In the genomic region with DNA sequence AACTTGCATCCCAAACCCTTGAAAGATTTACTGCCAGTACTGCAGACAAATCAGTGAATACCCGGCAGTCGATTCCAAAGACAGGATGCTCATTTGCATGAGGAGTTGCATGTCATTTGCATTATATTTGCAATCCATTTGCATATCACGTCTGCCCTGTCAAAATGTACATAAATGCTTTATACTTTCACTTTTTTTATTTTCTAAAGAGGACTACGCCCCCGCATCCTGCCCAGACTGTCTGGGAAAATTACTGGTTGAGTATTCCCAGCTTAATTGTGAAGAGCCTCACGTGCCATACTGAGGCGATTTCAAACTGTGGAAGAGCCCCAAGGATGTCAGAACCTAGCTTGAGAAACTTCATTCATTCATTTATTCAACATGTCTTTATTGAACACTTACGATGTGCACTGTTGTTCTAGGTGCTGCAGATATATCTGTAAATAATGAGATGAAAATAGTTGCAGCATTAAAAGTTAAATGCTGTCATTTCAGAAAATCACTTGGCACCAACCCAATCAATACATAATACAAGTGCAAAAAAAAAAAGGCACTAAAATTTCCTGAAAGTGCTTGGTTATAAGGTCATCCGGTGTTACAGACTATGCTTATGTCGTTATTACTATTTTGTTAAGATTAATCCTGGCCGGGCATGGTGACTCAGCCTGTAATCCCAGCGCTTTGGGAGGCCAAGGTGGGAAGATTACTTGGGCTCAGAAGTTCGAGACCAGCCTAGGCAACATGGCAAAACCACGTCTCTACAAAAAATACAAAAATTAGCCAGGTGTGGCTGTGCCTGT, we compare ENCODE assay signal across 33 cellular contexts. TPM values are rescaled to one million over a fixed set of nuclear protein-coding genes. Genes with fewer than 3 reads are reported as not detected.
DNase-seq lines count a peak whose midpoint lies in the region; ATAC-seq and TF ChIP-seq lines count a peak whose summit lies in the region.
"Had no signal": no experiment of that assay in that cellular context is flagged by ENCODE, and none has a peak within 500 bp of the region (broad histone marks: within the 10 kb centered on the region; RNA-seq: fewer than 3 reads in every experiment).

No MANE protein-coding gene starts in this region.

- H3K4me1 Mint-ChIP-seq in GM23338: peaks cover 15% of the 10 kb centered on the region
- no peaks in the 10 kb centered on the region for H3K4me1 Mint-ChIP-seq in natural killer cell treated with Interleukin-12 subunit alpha and Interleukin-12 subunit beta and Interleukin-15 and Interleukin-18, amount 100 ng/mL, for 72 hours (ENCODE audit: low read depth in 2 of 2)
- H3K4me1 Mint-ChIP-seq: immature natural killer cell had no signal

- H3K9me3 Mint-ChIP-seq in GM23338: peaks cover 18% of the 10 kb centered on the region; the same call in 2 of the 3 replicates
- H3K9me3 Mint-ChIP-seq in natural killer cell treated with Interleukin-12 subunit alpha and Interleukin-12 subunit beta and Interleukin-15 and Interleukin-18, amount 100 ng/mL, for 72 hours: no peaks in the 10 kb centered on the region
- H3K9me3 Mint-ChIP-seq: stimulated activated naive CD8-positive, alpha-beta T cell treated with anti-CD3 and anti-CD28 coated beads, Interleukin-15, Interleukin-2, amounts not matched to agents 100 ng/mL and 50 ng/mL, for 24 hours had no signal

- H3K4ac ChIP-seq in mesendoderm (ENCODE audit: low read depth, low read length): no peak overlapping the region

- H3K36me3 ChIP-seq in GM23338 (ENCODE audit: insufficient read depth): no peaks in the 10 kb centered on the region; the same call in 1 of the 2 replicates
- no peaks in the 10 kb centered on the region for H3K36me3 ChIP-seq in mesendoderm (ENCODE audit: control insufficient read depth, insufficient read depth, low read length)
- H3K36me3 ChIP-seq: transverse colon had no signal

- H3K9ac ChIP-seq in mesendoderm (ENCODE audit: low read length): no peak overlapping the region

- H3K9me2 ChIP-seq in GM23338 (ENCODE audit: insufficient read depth): no peaks in the 10 kb centered on the region

- no peak overlapping the region for H3K4me3 Mint-ChIP-seq in GM23338
- H3K4me3 Mint-ChIP-seq in natural killer cell treated with Interleukin-12 subunit alpha and Interleukin-12 subunit beta and Interleukin-15 and Interleukin-18, amount 100 ng/mL, for 72 hours: no peak overlapping the region
- H3K4me3 Mint-ChIP-seq: CD4-positive, alpha-beta memory T cell; H9; immature natural killer cell; stimulated activated naive CD8-positive, alpha-beta T cell treated with anti-CD3 and anti-CD28 coated beads, Interleukin-15, Interleukin-2, amounts not matched to agents 100 ng/mL and 50 ng/mL, for 24 hours had no signal

- no CpG with 5 or more reads among the region's 14 CpGs for WGBS in mesendoderm (ENCODE audit: extremely low coverage, insufficient coverage, low lambda C conversion rate)

- H3K4me1 ChIP-seq in GM23338 (ENCODE audit: insufficient read depth) (peaks cover 8% of the 10 kb centered on the region), mesendoderm (ENCODE audit: control insufficient read depth, low read depth, low read length) (no peaks in the 10 kb centered on the region)
- H3K4me1 ChIP-seq: A549, transverse colon had no signal

- peaks cover 17% of the 10 kb centered on the region; the same call in 2 of the 3 replicates for H3K36me3 Mint-ChIP-seq in GM23338 (ENCODE audit: low read depth)
- no peaks in the 10 kb centered on the region for H3K36me3 Mint-ChIP-seq in natural killer cell treated with Interleukin-12 subunit alpha and Interleukin-12 subunit beta and Interleukin-15 and Interleukin-18, amount 100 ng/mL, for 72 hours
- H3K36me3 Mint-ChIP-seq: CD4-positive, alpha-beta memory T cell; immature natural killer cell had no signal

- no peaks in the 10 kb centered on the region for H3K27me3 ChIP-seq in GM23338 (ENCODE audit: insufficient read depth)
- H3K27me3 ChIP-seq in mesendoderm (ENCODE audit: insufficient read depth, low read length, poor library complexity): no peaks in the 10 kb centered on the region
- H3K27me3 ChIP-seq: hepatocyte, transverse colon had no signal

- H2BK5ac ChIP-seq in mesendoderm (ENCODE audit: low read length): no peak overlapping the region

- H4K5ac ChIP-seq in mesendoderm (ENCODE audit: low read length): no peak overlapping the region

- H3F3A ChIP-seq in GM23338 (replicated peaks; ENCODE audit: low read depth): no peaks in the 10 kb centered on the region

- no peak overlapping the region for H3K23ac ChIP-seq in mesendoderm (ENCODE audit: low read length)

- H3K56ac ChIP-seq in mesendoderm (ENCODE audit: low read length): no peak overlapping the region

- no peaks in the 10 kb centered on the region for H3K27me3 Mint-ChIP-seq in GM23338 (ENCODE audit: insufficient read depth, low read depth, poor library complexity)
- peaks cover 0 to 3% of the 10 kb centered on the region in 2 donors for H3K27me3 Mint-ChIP-seq in natural killer cell treated with Interleukin-12 subunit alpha and Interleukin-12 subunit beta and Interleukin-15 and Interleukin-18, amount 100 ng/mL, for 72 hours

- no peak overlapping the region for H3K27ac Mint-ChIP-seq in GM23338
- no peak overlapping the region for H3K27ac Mint-ChIP-seq in natural killer cell treated with Interleukin-12 subunit alpha and Interleukin-12 subunit beta and Interleukin-15 and Interleukin-18, amount 100 ng/mL, for 72 hours
- H3K27ac Mint-ChIP-seq: H9; immature natural killer cell; stimulated activated naive CD8-positive, alpha-beta T cell treated with anti-CD3 and anti-CD28 coated beads, Interleukin-15, Interleukin-2, amounts not matched to agents 100 ng/mL and 50 ng/mL, for 24 hours had no signal

- DNase-seq in GM23338 (ENCODE audit: low spot score) (peak; percentile 55), dermis microvascular lymphatic vessel endothelial cell (ENCODE audit: low read depth in 2 of 2) (peak; percentile 80 to 92), lung microvascular endothelial cell (ENCODE audit: low read depth in 2 of 2) (peak; percentile 72 to 88), mesendoderm (no peak), NCI-H2171 treated with DMSO at 0.1 percent for 48 hours (lab: John Stamatoyannopoulos, UW) (no peak)
- DNase-seq in natural killer cell treated with Interleukin-12 subunit alpha and Interleukin-12 subunit beta and Interleukin-15 and Interleukin-18, amount 100 ng/mL, for 72 hours (ENCODE audit: low spot score): no peak
- DNase-seq: activated CD4-positive, alpha-beta T cell treated with anti-CD3 and anti-CD28 coated beads for 48 hours; activated CD8-positive, alpha-beta memory T cell treated with anti-CD3 and anti-CD28 coated beads for 24 hours; activated gamma-delta T cell; activated T-cell treated with anti-CD3 and anti-CD28 coated beads, Interleukin-2, amount 50 U/mL, for 1 hour; CD4-positive, alpha-beta memory T cell; effector CD4-positive, alpha-beta T cell; erythroblast; foreskin fibroblast; H9; immature natural killer cell; NCI-H1092; NCI-H187; NCI-H2171; NCI-H510A treated with DMSO at 0.1 percent for 48 hours; NK-92 treated with Interleukin-12 subunit alpha and Interleukin-12 subunit beta, amount 100 ng/mL, for 24 hours; PC-9; SHP77; transverse colon had no signal

- H3K79me2 ChIP-seq in GM23338 (replicated peaks; ENCODE audit: insufficient read depth) (no peaks in the 10 kb centered on the region), mesendoderm (ENCODE audit: control insufficient read depth, insufficient read depth, low read length) (no peaks in the 10 kb centered on the region)
- H3K79me2 ChIP-seq: hepatocyte had no signal

- H2AFZ ChIP-seq in GM23338: no peak overlapping the region
- H2AFZ ChIP-seq: hepatocyte, PC-9 had no signal

- no peak overlapping the region for H3K4me3 ChIP-seq in GM23338
- no peak overlapping the region for H3K4me3 ChIP-seq in mesendoderm (ENCODE audit: low read length)
- H3K4me3 ChIP-seq: A549, hepatocyte, PC-9, skin epidermis, transverse colon had no signal

- no peak overlapping the region for H2BK15ac ChIP-seq in mesendoderm (replicated peaks; ENCODE audit: low read depth)

- H3K4me2 ChIP-seq in GM23338 (no peak overlapping the region), mesendoderm (ENCODE audit: low read length) (no peak overlapping the region)
- H3K4me2 ChIP-seq: A549, hepatocyte, PC-9 had no signal

- H3K18ac ChIP-seq in mesendoderm (ENCODE audit: low read length): no peak overlapping the region

- H3K79me1 ChIP-seq in mesendoderm (ENCODE audit: low read length): no peaks in the 10 kb centered on the region

- H3K27ac ChIP-seq in GM23338 (ENCODE audit: low read depth) (no peak overlapping the region; the same call in 1 of the 2 replicates), mesendoderm (ENCODE audit: low read depth, low read length) (no peak overlapping the region)
- H3K27ac ChIP-seq: A549, hepatocyte, HL-60, PC-9, skin epidermis, transverse colon had no signal

- ATAC-seq in GM23338 (no peak), HG03280 (IDR thresholded peaks at IDR 0.05; ENCODE audit: unreplicated experiment) (no peak)
- ATAC-seq in natural killer cell treated with Interleukin-12 subunit alpha and Interleukin-12 subunit beta and Interleukin-15 and Interleukin-18, amount 100 ng/mL, for 72 hours: no peak
- ATAC-seq: A549, HepG2, left lobe of liver had no signal

- H4K8ac ChIP-seq in mesendoderm (ENCODE audit: low read depth, low read length): no peak overlapping the region

- no peak overlapping the region for H2AK5ac ChIP-seq in mesendoderm (ENCODE audit: low read length)

- TF ChIP-seq CTCF in GM23338 (conservative IDR thresholded peaks at IDR 0.05; ENCODE audit: low read depth in 2 of 2): no peak

- H2BK120ac ChIP-seq in mesendoderm (ENCODE audit: low read depth, low read length): no peak overlapping the region

- no peaks in the 10 kb centered on the region for H4K20me1 ChIP-seq in GM23338 (replicated peaks; ENCODE audit: insufficient read depth)

TF ChIP-seq in GM23338, 12 proteins besides CTCF, POLR2A, EP300 and RAD21 (continues in another document):
- TF ChIP-seq POLR2AphosphoS5 (IDR thresholded peaks at IDR 0.05; ENCODE audit: low read depth): no peak
- no peak for TF ChIP-seq CREB1 (CRISPR knock-in tag; IDR thresholded peaks at IDR 0.05; ENCODE audit: low read depth)
- no peak for TF ChIP-seq EZH2 (IDR thresholded peaks at IDR 0.05; ENCODE audit: low read depth, unreplicated experiment)

TF ChIP-seq in PFSK-1, 5 proteins besides CTCF, POLR2A, EP300 and RAD21:
- TF ChIP-seq SIN3A (IDR thresholded peaks at IDR 0.05; ENCODE audit: borderline replicate concordance, insufficient read depth, low read length) (0 out of 2 replicates have a peak, but pooled peaks have one; percentile 32), POLR2AphosphoS5 (IDR thresholded peaks at IDR 0.05; ENCODE audit: low read depth, low read length) (no peak)

RNA-seq across cellular contexts. Expression of a gene that starts 17.2 kb away (rescaled TPM):
- 5.9 and 11.5 TPM in 2 replicates for total RNA-seq in GM23338 (2014; rRNA removed; shearing (Covaris generic))
- 5.5 and 6.7 TPM in 2 replicates for polyA plus RNA-seq in GM23338 (2016; fragmentation: Nextera tagmentation; extraction: Ambion mirVana)
- 96.0 TPM for polyA plus RNA-seq in PFSK-1 (2012; ENCODE audit: insufficient read length, low read depth)
- total RNA-seq in dermis microvascular lymphatic vessel endothelial cell (43.4 and 62.7 TPM in 2 replicates), lung microvascular endothelial cell (40.8 and 55.4 TPM in 2 replicates)
- 2.6 TPM for polyA plus RNA-seq in mesendoderm (2013, experiment 1 of 2)
- polyA plus RNA-seq in mesendoderm (2013, experiment 2 of 2): 2.6 TPM
- 10 to 100 TPM; 33.1 to 34.6 TPM for total RNA-seq in natural killer cell treated with Interleukin-12 subunit alpha and Interleukin-12 subunit beta and Interleukin-15 and Interleukin-18, amount 100 ng/mL, for 72 hours

Comparison
In these comparisons a context has a peak if more than half of its experiments do, and no peak if none do; other contexts are left out.
1. DNase-seq: peak in GM23338 (single experiment), dermis microvascular lymphatic vessel endothelial cell (2 of 2) and lung microvascular endothelial cell (2 of 2); none in mesendoderm (single experiment), natural killer cell treated with Interleukin-12 subunit alpha and Interleukin-12 subunit beta and Interleukin-15 and Interleukin-18, amount 100 ng/mL, for 72 hours (single experiment) and NCI-H2171 treated with DMSO at 0.1 percent for 48 hours (single experiment).